Comparison of ENCODE assay signal across 9 cellular contexts in genomic region chr2:9703085-9703641, GRCh38.
DNase-seq lines count a peak whose midpoint lies in the region; ATAC-seq, FAIRE-seq and TF ChIP-seq lines count a peak whose summit lies in the region.
"Had no signal": no experiment of that assay in that cellular context is flagged by ENCODE, and none has a peak within 500 bp of the region (broad histone marks: within the 10 kb centered on the region; RNA-seq: fewer than 3 reads in every experiment).

No MANE protein-coding gene starts in this region.

- intact Hi-C loops in kidney (cut with DNase I) = no loop called here
- intact Hi-C loops in esophagus muscularis mucosa (cut with DNase I) = no loop called here

- ATAC-seq in activated naive CD8-positive, alpha-beta T cell treated with anti-CD3 and anti-CD28 coated beads, Interleukin-2, amount 10 ng/mL, durations not matched to agents 7 days and 5 days (ENCODE audit: low read depth) = peak; percentile 88

- H3K4me1 ChIP-seq in kidney (ENCODE audit: control insufficient read depth in 1 of 2, insufficient read depth in 1 of 2, low read depth in 1 of 2, low read length in 2 of 2) (no peaks in the 10 kb centered on the region), esophagus muscularis mucosa (peaks cover 5 to 14% (median 12%) of the 10 kb centered on the region in 4 donors)
- H3K4me1 ChIP-seq: parathyroid adenoma had no signal

- peaks cover 5% of the 10 kb centered on the region for H3K27me3 Mint-ChIP-seq in activated naive CD8-positive, alpha-beta T cell treated with anti-CD3 and anti-CD28 coated beads, Interleukin-2, amount 10 ng/mL, durations not matched to agents 7 days and 5 days
- H3K27me3 Mint-ChIP-seq in progenitor cell of endocrine pancreas = no peaks in the 10 kb centered on the region

- H3K27me3 ChIP-seq in kidney epithelial cell (ENCODE audit: control insufficient read depth, insufficient read depth, low read length) (no peaks in the 10 kb centered on the region), esophagus muscularis mucosa (no peaks in the 10 kb centered on the region)

- TF ChIP-seq EP300 in esophagus muscularis mucosa (IDR thresholded peaks at IDR 0.05) = no peak

- no peak for TF ChIP-seq CTCF in HFF-Myc (IDR thresholded peaks at IDR 0.05; ENCODE audit: low read depth, low read length, missing control alignments)
- TF ChIP-seq CTCF in kidney epithelial cell (IDR thresholded peaks at IDR 0.05; ENCODE audit: insufficient read depth, low read length, poor library complexity, severe bottlenecking) = no peak
- TF ChIP-seq CTCF in kidney (IDR thresholded peaks at IDR 0.05; ENCODE audit: borderline replicate concordance, extremely low read depth, insufficient read depth) = no peak
- no peak for TF ChIP-seq CTCF in esophagus muscularis mucosa (IDR thresholded peaks at IDR 0.05)
- no peak for TF ChIP-seq CTCF in progenitor cell of endocrine pancreas (IDR thresholded peaks at IDR 0.05; ENCODE audit: unreplicated experiment)

- WGBS in esophagus muscularis mucosa = 25% methylated on average over 6 of the region's 10 CpGs

- H3K27ac ChIP-seq in kidney (ENCODE audit: low read depth in 2 of 2, low read length in 2 of 2) (no peak overlapping the region), esophagus muscularis mucosa (replicated peaks in 1 of 4) (no peak overlapping the region)
- H3K27ac ChIP-seq: parathyroid adenoma had no signal

- peak; percentile 94 for DNase-seq in HFF-Myc (ENCODE audit: extremely low read depth, low read depth)
- DNase-seq in SW480 (ENCODE audit: low spot score) = peak; percentile 89
- peak; percentile 68 for DNase-seq in activated naive CD8-positive, alpha-beta T cell treated with anti-CD3 and anti-CD28 coated beads, Interleukin-2, amount 10 ng/mL, durations not matched to agents 7 days and 5 days
- peak; percentile 86 for DNase-seq in kidney epithelial cell (ENCODE audit: low read depth)
- DNase-seq in stimulated activated CD8-positive, alpha-beta memory T cell treated with anti-CD3 and anti-CD28 coated beads, Interleukin-4, amount 100 ng/mL, for 1 hour (ENCODE audit: low read depth in 2 of 2, low spot score in 1 of 2) = peak; percentile 56 to 70
- DNase-seq in kidney = no peak
- no peak for DNase-seq in esophagus muscularis mucosa (ENCODE audit: extremely low spot score)
- DNase-seq in progenitor cell of endocrine pancreas (ENCODE audit: low spot score, unreplicated experiment) = no peak

- no peak for FAIRE-seq in kidney (lab: Jason Lieb, UNC)

- peaks cover 3% of the 10 kb centered on the region for H3K36me3 Mint-ChIP-seq in activated naive CD8-positive, alpha-beta T cell treated with anti-CD3 and anti-CD28 coated beads, Interleukin-2, amount 10 ng/mL, durations not matched to agents 7 days and 5 days
- no peaks in the 10 kb centered on the region for H3K36me3 Mint-ChIP-seq in progenitor cell of endocrine pancreas (ENCODE audit: insufficient read depth)

- H3K9me3 ChIP-seq in kidney (ENCODE audit: control insufficient read depth in 1 of 2, low read length in 2 of 2) (no peaks in the 10 kb centered on the region), esophagus muscularis mucosa (no peaks in the 10 kb centered on the region)

- H3K4me1 Mint-ChIP-seq in activated naive CD8-positive, alpha-beta T cell treated with anti-CD3 and anti-CD28 coated beads, Interleukin-2, amount 10 ng/mL, durations not matched to agents 7 days and 5 days = peaks cover 25% of the 10 kb centered on the region
- H3K4me1 Mint-ChIP-seq in progenitor cell of endocrine pancreas (ENCODE audit: low read depth) = peaks cover 29% of the 10 kb centered on the region

- POLR2A ChIA-PET in activated naive CD8-positive, alpha-beta T cell treated with anti-CD3 and anti-CD28 coated beads, Interleukin-2, amount 10 ng/mL, durations not matched to agents 7 days and 5 days (lab: Charles Lee) = interaction anchor here (1.2 to 2.1 kb wide), 7 partner anchors 22 to 147 kb away, joined by 3 to 12 read pairs (median 5); partner anchors contain the start of genes ADAM17 and YWHAQ

- H3K9me3 Mint-ChIP-seq in activated naive CD8-positive, alpha-beta T cell treated with anti-CD3 and anti-CD28 coated beads, Interleukin-2, amount 10 ng/mL, durations not matched to agents 7 days and 5 days = peaks cover 4% of the 10 kb centered on the region
- peaks cover 4% of the 10 kb centered on the region for H3K9me3 Mint-ChIP-seq in progenitor cell of endocrine pancreas (ENCODE audit: low read depth)

- H3K9ac ChIP-seq in kidney (ENCODE audit: low read length in 2 of 2) = no peak overlapping the region
- H3K9ac ChIP-seq: parathyroid adenoma had no signal

- TF ChIP-seq POLR2A in esophagus muscularis mucosa (IDR thresholded peaks at IDR 0.05; ENCODE audit: low read depth) = no peak

- no peaks in the 10 kb centered on the region for H3K36me3 ChIP-seq in kidney epithelial cell (ENCODE audit: control insufficient read depth, insufficient read depth, low read length)
- no peaks in the 10 kb centered on the region for H3K36me3 ChIP-seq in kidney (ENCODE audit: control insufficient read depth in 1 of 2, insufficient read depth in 2 of 2, low read length in 2 of 2)
- no peaks in the 10 kb centered on the region for H3K36me3 ChIP-seq in esophagus muscularis mucosa

- peak overlapping the region; percentile 71 for H3K27ac Mint-ChIP-seq in activated naive CD8-positive, alpha-beta T cell treated with anti-CD3 and anti-CD28 coated beads, Interleukin-2, amount 10 ng/mL, durations not matched to agents 7 days and 5 days
- H3K27ac Mint-ChIP-seq in progenitor cell of endocrine pancreas = no peak overlapping the region

- H3K4me3 ChIP-seq in HFF-Myc (replicated peaks; ENCODE audit: low read depth, low read length) (0 out of 2 replicates have a peak overlapping the region, but pooled peaks have one; percentile 13), kidney epithelial cell (ENCODE audit: low read depth, low read length) (no peak overlapping the region), kidney (ENCODE audit: low read length in 2 of 2) (no peak overlapping the region), esophagus muscularis mucosa (no peak overlapping the region)

- peak overlapping the region; percentile 21 for H3K4me3 Mint-ChIP-seq in activated naive CD8-positive, alpha-beta T cell treated with anti-CD3 and anti-CD28 coated beads, Interleukin-2, amount 10 ng/mL, durations not matched to agents 7 days and 5 days
- H3K4me3 Mint-ChIP-seq in progenitor cell of endocrine pancreas (ENCODE audit: low read depth) = no peak overlapping the region

Comparison
In these comparisons a context has a peak if more than half of its experiments do, and no peak if none do; other contexts are left out.
1. DNase-seq: peak in HFF-Myc (single experiment), SW480 (single experiment), activated naive CD8-positive, alpha-beta T cell treated with anti-CD3 and anti-CD28 coated beads, Interleukin-2, amount 10 ng/mL, durations not matched to agents 7 days and 5 days (single experiment), kidney epithelial cell (single experiment) and stimulated activated CD8-positive, alpha-beta memory T cell treated with anti-CD3 and anti-CD28 coated beads, Interleukin-4, amount 100 ng/mL, for 1 hour (2 of 2); none in kidney (single experiment), esophagus muscularis mucosa (single experiment) and progenitor cell of endocrine pancreas (single experiment).